2 cellular contexts compared by ENCODE assay signal in the genomic region with DNA sequence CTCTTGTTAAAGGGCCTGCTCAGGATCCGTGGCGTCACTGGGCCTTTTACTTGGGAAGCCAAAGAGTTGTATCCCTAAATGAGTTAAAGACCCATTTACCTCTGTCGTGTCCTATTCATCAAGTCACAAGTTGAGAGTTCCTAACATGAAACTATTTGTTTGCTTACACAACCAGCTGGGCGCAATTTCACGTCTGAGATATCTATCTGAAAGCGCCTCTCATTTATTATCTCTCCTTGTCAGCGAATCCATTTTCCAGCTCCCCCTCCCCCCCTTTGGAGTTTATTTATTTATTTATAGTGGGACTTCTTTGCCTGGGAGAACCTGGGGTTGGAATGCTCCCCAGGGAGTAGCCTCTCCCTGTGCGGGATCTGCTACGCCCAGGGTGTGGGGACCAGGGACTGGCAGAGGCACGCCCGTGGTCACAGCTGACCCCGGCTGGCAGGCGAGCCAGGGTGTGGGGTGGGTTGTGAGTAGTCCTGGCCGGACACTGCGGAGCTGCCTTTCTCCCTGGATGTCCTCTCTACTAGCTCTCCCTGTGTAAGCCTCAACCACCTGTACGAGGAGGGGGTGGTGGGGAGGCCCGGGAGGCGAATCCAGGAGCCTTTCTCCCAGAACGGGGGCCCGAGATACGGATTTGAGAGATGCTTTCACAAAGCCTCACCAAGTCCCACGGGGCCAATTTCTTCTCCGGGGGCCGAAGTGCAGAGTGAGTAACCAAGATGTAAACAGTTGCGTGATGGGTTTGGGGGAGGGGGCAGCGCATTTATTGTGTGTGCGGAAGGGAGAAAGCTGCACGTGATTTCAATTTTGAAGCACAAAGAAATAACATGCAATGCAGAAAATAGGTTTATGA.
TF ChIP-seq lines count a peak whose summit lies in the region.

No MANE protein-coding gene starts in this region.

TF ChIP-seq in HepG2, 621 proteins besides CTCF, POLR2A, EP300 and RAD21:
- TF ChIP-seq ZNF749 (CRISPR knock-in tag; IDR thresholded peaks at IDR 0.05; ENCODE audit: borderline replicate concordance) = no peak
- no peak for TF ChIP-seq EZH2 (conservative IDR thresholded peaks at IDR 0.05; ENCODE audit: low read depth, low read length)
- peak; percentile 26; the same call in 1 of the 2 replicates for TF ChIP-seq FOSL2 (CRISPR knock-in tag; IDR thresholded peaks at IDR 0.05)
- TF ChIP-seq BCL6 (CRISPR knock-in tag; IDR thresholded peaks at IDR 0.05) = no peak

TF ChIP-seq in H1, 55 proteins besides CTCF, POLR2A, EP300 and RAD21:
- TF ChIP-seq HDAC6 (IDR thresholded peaks at IDR 0.05; ENCODE audit: low read depth, low read length) (no peak), RNF2 (IDR thresholded peaks at IDR 0.05; ENCODE audit: borderline replicate concordance, low read depth, low read length, missing control alignments, poor library complexity, severe bottlenecking) (peak; percentile 88), EZH2 (IDR thresholded peaks at IDR 0.05; ENCODE audit: low read depth, low read length, severe bottlenecking) (peak; percentile 65), CHD2 (IDR thresholded peaks at IDR 0.05; ENCODE audit: low read length) (no peak), TCF12 (IDR thresholded peaks at IDR 0.05; ENCODE audit: low read depth, low read length) (no peak)
